In the genomic region with DNA sequence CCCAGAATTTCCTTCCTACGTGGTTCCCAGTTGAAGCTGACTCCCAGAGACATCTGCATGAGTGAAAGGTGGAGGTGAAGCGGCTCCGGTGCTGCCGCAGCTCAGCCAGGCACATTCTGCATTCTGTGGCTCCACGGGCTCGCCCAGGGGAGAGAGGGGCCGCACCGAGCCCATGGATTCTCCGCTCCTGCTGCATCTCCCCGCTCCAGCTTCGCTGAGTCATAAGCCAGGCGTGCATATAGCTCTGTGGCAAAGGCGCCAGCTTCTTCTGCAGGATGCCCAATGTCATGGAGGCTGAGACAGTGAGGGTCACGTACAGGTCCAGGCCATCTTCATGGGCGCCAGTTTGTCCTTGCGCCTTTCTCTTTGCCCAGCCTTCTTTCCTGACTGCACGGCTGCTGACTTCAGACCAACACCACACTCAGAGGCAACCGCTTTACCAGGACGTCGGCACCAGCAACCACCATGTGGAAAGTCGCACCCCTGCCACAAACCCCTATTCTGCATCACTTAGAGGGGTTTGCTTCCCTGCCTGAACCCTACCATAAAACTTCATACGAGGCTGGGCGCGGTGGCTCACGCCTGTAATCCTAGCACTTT, we compare ENCODE assay signal across 27 cellular contexts.
"Had no signal": no experiment of that assay in that cellular context is flagged by ENCODE, and none has a peak within 500 bp of the region (broad histone marks: within the 10 kb centered on the region; RNA-seq: fewer than 3 reads in every experiment).

No MANE protein-coding gene starts in this region.

- DNase-seq: activated CD4-positive, alpha-beta memory T cell treated with anti-CD3 and anti-CD28 coated beads, Interleukin-2, amount 10 ng/mL, durations not matched to agents 7 days and 5 days; activated CD4-positive, alpha-beta T cell treated with anti-CD3 and anti-CD28 coated beads for 1 hour; activated CD4-positive, alpha-beta T cell treated with anti-CD3 and anti-CD28 coated beads, Interleukin-2, amount 10 ng/mL, durations not matched to agents 7 days and 5 days; activated effector memory CD4-positive, alpha-beta T cell treated with Interleukin-2 at 50 U/mL for 16 hours; activated naive CD4-positive, alpha-beta T cell treated with Interleukin-2 at 50 U/mL for 16 hours; anterior cingulate cortex; dermis blood vessel endothelial cell; effector CD4-positive, alpha-beta T cell; esophagus squamous epithelium; foreskin melanocyte; heart right ventricle; left lung; mesendoderm; mucosa of descending colon; ovary; retina; stimulated activated CD4-positive, alpha-beta T cell treated with anti-CD3 and anti-CD28 coated beads, Interleukin-15, amount 100 ng/mL, for 24 hours; substantia nigra; T-helper 2 cell had no signal

- H3K9me3 ChIP-seq: esophagus squamous epithelium, left lung, mucosa of descending colon, neutrophil, ovary, prostate gland had no signal

- H3K27me3 ChIP-seq: esophagus squamous epithelium, heart right ventricle, left lung, neutrophil, ovary had no signal

- H3K4me3 ChIP-seq: esophagus squamous epithelium, heart right ventricle, left lung, lung, mucosa of descending colon, ovary, prostate gland had no signal

- H3K27ac ChIP-seq: epithelial cell of prostate, esophagus squamous epithelium, heart right ventricle, left lung, neutrophil, ovary, prostate gland had no signal

- H3K36me3 Mint-ChIP-seq: type B pancreatic cell had no signal

- H3K27me3 Mint-ChIP-seq: activated CD4-positive, alpha-beta memory T cell treated with anti-CD3 and anti-CD28 coated beads, Interleukin-2, amount 10 ng/mL, durations not matched to agents 7 days and 5 days; activated naive CD8-positive, alpha-beta T cell; stimulated activated naive CD8-positive, alpha-beta T cell treated with anti-CD3 and anti-CD28 coated beads, Interleukin-15, Interleukin-2, amounts not matched to agents 100 ng/mL and 50 ng/mL, for 24 hours; type B pancreatic cell had no signal

- H3K4me1 ChIP-seq: esophagus squamous epithelium, heart right ventricle, left lung, prostate gland had no signal

- H3K4me1 Mint-ChIP-seq: activated CD4-positive, alpha-beta memory T cell treated with anti-CD3 and anti-CD28 coated beads, Interleukin-2, amount 10 ng/mL, durations not matched to agents 7 days and 5 days; activated CD4-positive, alpha-beta T cell treated with anti-CD3 and anti-CD28 coated beads, Interleukin-2, amount 10 ng/mL, durations not matched to agents 7 days and 5 days; nephron had no signal

- ATAC-seq: heart right ventricle, left lung, mucosa of descending colon had no signal

- H3K27ac Mint-ChIP-seq: activated CD4-positive, alpha-beta memory T cell treated with anti-CD3 and anti-CD28 coated beads, Interleukin-2, amount 10 ng/mL, durations not matched to agents 7 days and 5 days; activated CD4-positive, alpha-beta T cell treated with anti-CD3 and anti-CD28 coated beads, Interleukin-2, amount 10 ng/mL, durations not matched to agents 7 days and 5 days; activated naive CD8-positive, alpha-beta T cell; nephron; stimulated activated naive CD8-positive, alpha-beta T cell treated with anti-CD3 and anti-CD28 coated beads, Interleukin-15, Interleukin-2, amounts not matched to agents 100 ng/mL and 50 ng/mL, for 24 hours; type B pancreatic cell had no signal

- H3K4me3 Mint-ChIP-seq: activated CD4-positive, alpha-beta memory T cell treated with anti-CD3 and anti-CD28 coated beads, Interleukin-2, amount 10 ng/mL, durations not matched to agents 7 days and 5 days; activated CD4-positive, alpha-beta T cell treated with anti-CD3 and anti-CD28 coated beads, Interleukin-2, amount 10 ng/mL, durations not matched to agents 7 days and 5 days; activated naive CD8-positive, alpha-beta T cell; nephron; stimulated activated naive CD8-positive, alpha-beta T cell treated with anti-CD3 and anti-CD28 coated beads, Interleukin-15, Interleukin-2, amounts not matched to agents 100 ng/mL and 50 ng/mL, for 24 hours; type B pancreatic cell had no signal

- H3K36me3 ChIP-seq: esophagus squamous epithelium, heart right ventricle, left lung, neutrophil, ovary, prostate gland had no signal
